ENCODE assay signal across 24 cellular contexts in the genomic region with DNA sequence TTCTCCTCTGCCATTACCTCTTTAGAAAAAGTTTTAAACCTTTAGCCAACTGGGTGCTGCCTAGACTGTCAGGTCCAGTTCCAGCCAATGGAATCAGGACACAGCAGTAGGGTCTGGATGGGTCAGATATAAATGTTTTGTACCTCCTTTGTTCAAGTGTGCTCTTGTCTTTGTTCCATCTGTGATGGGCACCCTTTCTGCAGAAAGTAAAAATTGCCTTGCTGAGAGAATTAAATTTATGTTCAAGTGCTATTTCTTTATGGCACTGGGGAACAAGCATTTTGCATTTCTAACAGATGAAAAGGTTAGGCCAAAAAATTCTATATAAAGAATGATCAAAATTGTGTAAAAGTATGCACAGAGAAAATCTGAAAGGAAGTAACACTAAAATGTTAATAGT. TPM values are rescaled to one million over a fixed set of nuclear protein-coding genes. Genes with fewer than 3 reads are reported as not detected.
A peak's percentile ranks its signal among the peaks of the same experiment; 100 is the strongest.
DNase-seq lines count a peak whose midpoint lies in the region; ATAC-seq, FAIRE-seq and TF ChIP-seq lines count a peak whose summit lies in the region.
"Had no signal": no experiment of that assay in that cellular context is flagged by ENCODE, and none has a peak within 500 bp of the region (broad histone marks: within the 10 kb centered on the region; RNA-seq: fewer than 3 reads in every experiment).

No MANE protein-coding gene starts in this region.

- CTCF ChIA-PET in K562 (lab: Yijun Ruan, JAX; ENCODE audit: low intra/inter-chr PET ratio), result no interaction called here

- no peak overlapping the region for H3K4me2 ChIP-seq in K562 (ENCODE audit: insufficient read depth, low read length)

- no peak for TF ChIP-seq RAD21 in K562 (CRISPR knock-in tag; conservative IDR thresholded peaks at IDR 0.05 in 1 of 2, IDR thresholded peaks at IDR 0.05 in 1 of 2)

- no peak overlapping the region for H3K4me3 Mint-ChIP-seq in endodermal cell
- H3K4me3 Mint-ChIP-seq: CD4-positive, alpha-beta memory T cell had no signal

- no peak for TF ChIP-seq EP300 in K562 (IDR thresholded peaks at IDR 0.05; ENCODE audit: low read length)

- FAIRE-seq in K562 (lab: Jason Lieb, UNC) (no peak), urothelium cell line (lab: Jason Lieb, UNC) (peak; percentile 23)
- FAIRE-seq: GM12891, GM18507, H54 had no signal

- H3K36me3 ChIP-seq in K562 (ENCODE audit: control insufficient read depth, insufficient read depth, low read length) (no peaks in the 10 kb centered on the region), endodermal cell (ENCODE audit: control insufficient read depth, insufficient read depth, low read length) (no peaks in the 10 kb centered on the region)
- H3K36me3 ChIP-seq: HAP-1 had no signal

- H4K20me1 ChIP-seq in K562 (replicated peaks; ENCODE audit: control insufficient read depth, insufficient read depth, low read length), result no peaks in the 10 kb centered on the region

- no peak overlapping the region for H3K27ac ChIP-seq in K562 (ENCODE audit: extremely low read depth, low read depth, low read length)
- no peak overlapping the region for H3K27ac ChIP-seq in endodermal cell (ENCODE audit: low read depth, low read length)

- H3K79me2 ChIP-seq in K562 (ENCODE audit: control insufficient read depth, insufficient read depth, low read length), result no peaks in the 10 kb centered on the region

- no peak for TF ChIP-seq POLR2A in K562 (conservative IDR thresholded peaks at IDR 0.05)

- peaks cover 7% of the 10 kb centered on the region for H3K9me3 Mint-ChIP-seq in endodermal cell

- H2AFZ ChIP-seq in K562 (ENCODE audit: low read depth, low read length), result no peak overlapping the region

- TF ChIP-seq CTCF in K562 (IDR thresholded peaks at IDR 0.05 in 2 of 3, conservative IDR thresholded peaks at IDR 0.05 in 1 of 3; ENCODE audit: insufficient read depth in 2 of 3, low read depth in 1 of 3, low read length in 3 of 3), result no peak
- TF ChIP-seq CTCF in endodermal cell (conservative IDR thresholded peaks at IDR 0.05), result no peak

- H3K4me1 Mint-ChIP-seq in endodermal cell, result peaks cover 5% of the 10 kb centered on the region
- H3K4me1 Mint-ChIP-seq: CD4-positive, alpha-beta memory T cell had no signal

- H3K4me1 ChIP-seq in K562 (replicated peaks in 1 of 2; ENCODE audit: control insufficient read depth in 2 of 2, insufficient read depth in 2 of 2, low read length in 2 of 2), result no peaks in the 10 kb centered on the region; a peak in 2 of 5 replicates
- H3K4me1 ChIP-seq in endodermal cell (ENCODE audit: control insufficient read depth, insufficient read depth, low read length), result no peaks in the 10 kb centered on the region
- H3K4me1 ChIP-seq: HAP-1 had no signal

- H3K9me3 ChIP-seq in K562 (replicated peaks; ENCODE audit: control insufficient read depth, insufficient read depth, low read depth, low read length), result no peaks in the 10 kb centered on the region
- H3K9me3 ChIP-seq in endodermal cell (ENCODE audit: control insufficient read depth, low read length), result no peaks in the 10 kb centered on the region
- H3K9me3 ChIP-seq: HAP-1 had no signal

- H3K9ac ChIP-seq in K562 (ENCODE audit: insufficient read depth in 1 of 2, low read depth in 2 of 2, low read length in 2 of 2) (no peak overlapping the region), endodermal cell (ENCODE audit: extremely low read depth, low read length, poor library complexity, severe bottlenecking) (no peak overlapping the region)

- ATAC-seq in K562 (no peak), HG02973 (IDR thresholded peaks at IDR 0.05; ENCODE audit: unreplicated experiment) (no peak)

- POLR2A ChIA-PET in K562 (lab: Yijun Ruan, JAX), result interaction anchor here (0.6 to 1.0 kb wide), 2 partner anchors 9 to 11 kb away, joined by 3 read pairs; no protein-coding TSS in a partner anchor

- no TSS peak for BruUV-seq in K562 (replicated peaks; lab: Mats Ljungman, UMichigan)

- no peaks in the 10 kb centered on the region for H3K36me3 Mint-ChIP-seq in endodermal cell (ENCODE audit: low read depth)

- H3K4me3 ChIP-seq in K562, result no peak overlapping the region
- no peak overlapping the region for H3K4me3 ChIP-seq in endodermal cell (ENCODE audit: low read length)
- H3K4me3 ChIP-seq: HAP-1 had no signal

- intact Hi-C loops in K562 (cut with micrococcal nuclease), result no loop called here

- no peaks in the 10 kb centered on the region for H3K9me1 ChIP-seq in K562 (ENCODE audit: control insufficient read depth, insufficient read depth, low read length)

- no peak overlapping the region for H3K27ac Mint-ChIP-seq in endodermal cell
- H3K27ac Mint-ChIP-seq: CD4-positive, alpha-beta memory T cell had no signal

- DNase-seq in SKM-1 (lab: John Stamatoyannopoulos, UW; ENCODE audit: unreplicated experiment) (peak; percentile 35), SKM-1 treated with dmso at 0.1 percent for 144 hours (lab: John Stamatoyannopoulos, UW; ENCODE audit: unreplicated experiment) (no peak), KBM-7 (peak; percentile 50), K562 (ENCODE audit: extremely low read depth in 1 of 4, low spot score in 3 of 4) (no peak), urothelium cell line (ENCODE audit: low spot score) (no peak), endodermal cell (no peak)
- DNase-seq: C1 segment of cervical spinal cord; Calu3; CD4-positive, alpha-beta memory T cell; COR-L47; DMS53; DMS79 treated with DMSO at 0.1 percent for 48 hours; GF-D8; GOT3 had no signal

- H3K27me3 ChIP-seq in K562 (ENCODE audit: control insufficient read depth in 2 of 2, insufficient read depth in 2 of 2, low read length in 2 of 2), result peaks cover 0 to 7% of the 10 kb centered on the region in 2 experiments; a peak in 1 of 5 replicates
- no peaks in the 10 kb centered on the region for H3K27me3 ChIP-seq in endodermal cell (ENCODE audit: control insufficient read depth, insufficient read depth, low read length, poor library complexity, severe bottlenecking)

- in situ Hi-C loops in KBM-7 (cut with MboI; ENCODE audit: low pct_unique_long_range_greater_than_20kb, low sequenced_read_pairs) (no loop called here), K562 (cut with MboI) (no loop called here)

- H3K27me3 Mint-ChIP-seq in endodermal cell (ENCODE audit: insufficient read depth), result no peaks in the 10 kb centered on the region
- H3K27me3 Mint-ChIP-seq: CD4-positive, alpha-beta memory T cell had no signal

RNA-seq across cellular contexts. Expression of a gene that starts 5.2 kb away (rescaled TPM):
- total RNA-seq in K562 (2011; cell fraction: chromatin; rRNA removed; ENCODE audit: low replicate concordance), result not detected in 2 replicates
- not detected in 2 replicates for total RNA-seq in K562 (2011; cell fraction: nucleolus; rRNA removed)
- not detected in 2 replicates for total RNA-seq in K562 (2011; cell fraction: nucleoplasm; rRNA removed)
- total RNA-seq in K562 (2014; rRNA removed) (not detected in 2 replicates), K562 (2014; rRNA removed; fragmentation: Illumina TruSeq; extraction: Trizol) (not detected in 2 replicates), K562 (2015; rRNA removed; fragmentation: Illumina TruSeq; extraction: Trizol) (not detected in 2 replicates), K562 (2021) (8.0 and 8.7 TPM in 2 replicates), endodermal cell (1 to 10 TPM; 3.9 to 9.5 TPM)
- polyA plus RNA-seq in K562 (2011; rRNA removed) (not detected in 2 replicates), K562 (2014; fragmentation: Illumina TruSeq; extraction: Trizol) (not detected in 2 replicates), K562 (2014; fragmentation: Nextera tagmentation; extraction: Ambion mirVana) (under 1 TPM in 1 of 2 experiments, not detected in 1; 0.04 TPM), K562 (2014; rRNA removed) (not detected in 2 replicates)
- polyA plus RNA-seq in K562 (2011; cell fraction: cytosol; rRNA removed), result not detected in 2 replicates
- polyA plus RNA-seq in K562 (2011; cell fraction: nucleus; rRNA removed), result 0.13 TPM in 1 of 2 replicates, not detected in the other
- polyA plus RNA-seq in K562 (2012), result 0.03 TPM in 1 of 2 replicates, not detected in the other
- not detected in 2 replicates for polyA minus RNA-seq in K562 (2011; rRNA and poly(A)+ RNA removed)
- polyA minus RNA-seq in K562 (2011; cell fraction: cytosol; rRNA and poly(A)+ RNA removed), result 6.0 TPM in 1 of 2 replicates, not detected in the other
- not detected in 2 replicates for polyA minus RNA-seq in K562 (2011; cell fraction: nucleus; rRNA and poly(A)+ RNA removed)
- 15.7 TPM for polyA plus RNA-seq in endodermal cell (2013, experiment 1 of 2)
- polyA plus RNA-seq in endodermal cell (2013, experiment 2 of 2), result 11.9 TPM
- total RNA-seq: A172; A673; Calu3; CD4-positive, alpha-beta memory T cell; Daoy; G401 had no signal
- polyA plus RNA-seq: BJ; CD4-positive, alpha-beta memory T cell had no signal

RNA-seq across cellular contexts. Expression of a gene that starts 13.9 kb away (rescaled TPM):
- not detected in 2 replicates for total RNA-seq in K562 (2011; cell fraction: chromatin; rRNA removed; ENCODE audit: low replicate concordance)
- not detected in 2 replicates for total RNA-seq in K562 (2011; cell fraction: nucleolus; rRNA removed)
- not detected in 2 replicates for total RNA-seq in K562 (2011; cell fraction: nucleoplasm; rRNA removed)
- total RNA-seq in K562 (2014; rRNA removed) (not detected in 2 replicates), K562 (2014; rRNA removed; fragmentation: Illumina TruSeq; extraction: Trizol) (not detected in 2 replicates), K562 (2015; rRNA removed; fragmentation: Illumina TruSeq; extraction: Trizol) (not detected in 2 replicates), K562 (2021) (not detected in 2 replicates), endodermal cell (under 1 TPM in 1 of 2 donors, not detected in 1; 0.69 TPM)
- polyA plus RNA-seq in K562 (2011; rRNA removed) (not detected in 2 replicates), K562 (2014; fragmentation: Illumina TruSeq; extraction: Trizol) (not detected in 2 replicates), K562 (2014; fragmentation: Nextera tagmentation; extraction: Ambion mirVana) (under 1 TPM in 1 of 2 experiments, not detected in 1; 0.07 TPM), K562 (2014; rRNA removed) (not detected in 2 replicates)
- polyA plus RNA-seq in K562 (2011; cell fraction: cytosol; rRNA removed), result 0.25 TPM in 1 of 2 replicates, not detected in the other
- not detected in 2 replicates for polyA plus RNA-seq in K562 (2011; cell fraction: nucleus; rRNA removed)
- not detected in 2 replicates for polyA plus RNA-seq in K562 (2012)
- polyA minus RNA-seq in K562 (2011; rRNA and poly(A)+ RNA removed), result not detected in 2 replicates
- polyA minus RNA-seq in K562 (2011; cell fraction: cytosol; rRNA and poly(A)+ RNA removed), result not detected in 2 replicates
- polyA minus RNA-seq in K562 (2011; cell fraction: nucleus; rRNA and poly(A)+ RNA removed), result not detected in 2 replicates
- 0.21 TPM for polyA plus RNA-seq in endodermal cell (2013, experiment 1 of 2)
- not detected for polyA plus RNA-seq in endodermal cell (2013, experiment 2 of 2)
- total RNA-seq: A172; A673; Calu3; CD4-positive, alpha-beta memory T cell; Daoy; G401 had no signal
- polyA plus RNA-seq: BJ; CD4-positive, alpha-beta memory T cell had no signal

RNA-seq across cellular contexts. Expression of a gene that starts 40.6 kb away (rescaled TPM):
- 15.8 and 23.4 TPM in 2 replicates for total RNA-seq in K562 (2011; cell fraction: chromatin; rRNA removed; ENCODE audit: low replicate concordance)
- 15.8 and 17.8 TPM in 2 replicates for total RNA-seq in K562 (2011; cell fraction: nucleolus; rRNA removed)
- total RNA-seq in K562 (2011; cell fraction: nucleoplasm; rRNA removed), result 20.2 and 22.6 TPM in 2 replicates
- total RNA-seq in K562 (2014; rRNA removed) (12.7 and 15.9 TPM in 2 replicates), K562 (2014; rRNA removed; fragmentation: Illumina TruSeq; extraction: Trizol) (17.5 and 19.9 TPM in 2 replicates), K562 (2015; rRNA removed; fragmentation: Illumina TruSeq; extraction: Trizol) (12.7 and 14.9 TPM in 2 replicates), K562 (2021) (15.3 and 17.1 TPM in 2 replicates), endodermal cell (10 to 100 TPM; 15.5 to 17.4 TPM)
- polyA plus RNA-seq in K562 (2011; rRNA removed) (9.9 and 12.2 TPM in 2 replicates), K562 (2014; fragmentation: Illumina TruSeq; extraction: Trizol) (17.8 and 18.0 TPM in 2 replicates), K562 (2014; fragmentation: Nextera tagmentation; extraction: Ambion mirVana) (1 to 10 TPM; 4.3 to 4.9 TPM), K562 (2014; rRNA removed) (12.8 and 15.7 TPM in 2 replicates)
- 9.1 and 9.7 TPM in 2 replicates for polyA plus RNA-seq in K562 (2011; cell fraction: cytosol; rRNA removed)
- polyA plus RNA-seq in K562 (2011; cell fraction: nucleus; rRNA removed), result 9.8 and 13.9 TPM in 2 replicates
- 5.7 and 9.4 TPM in 2 replicates for polyA plus RNA-seq in K562 (2012)
- 9.1 and 13.2 TPM in 2 replicates for polyA minus RNA-seq in K562 (2011; rRNA and poly(A)+ RNA removed)
- 4.6 and 9.5 TPM in 2 replicates for polyA minus RNA-seq in K562 (2011; cell fraction: cytosol; rRNA and poly(A)+ RNA removed)
- polyA minus RNA-seq in K562 (2011; cell fraction: nucleus; rRNA and poly(A)+ RNA removed), result 8.1 and 13.4 TPM in 2 replicates
- polyA plus RNA-seq in endodermal cell (2013, experiment 1 of 2), result 6.9 TPM
- polyA plus RNA-seq in endodermal cell (2013, experiment 2 of 2), result 6.6 TPM

RNA-seq across cellular contexts. Expression of a gene that starts 44.3 kb away (rescaled TPM):
- total RNA-seq in K562 (2011; cell fraction: chromatin; rRNA removed; ENCODE audit: low replicate concordance), result 23.5 and 42.9 TPM in 2 replicates
- total RNA-seq in K562 (2011; cell fraction: nucleolus; rRNA removed), result 14.0 and 14.7 TPM in 2 replicates
- total RNA-seq in K562 (2011; cell fraction: nucleoplasm; rRNA removed), result 18.0 and 21.7 TPM in 2 replicates
- total RNA-seq in K562 (2014; rRNA removed) (11.9 and 14.6 TPM in 2 replicates), K562 (2014; rRNA removed; fragmentation: Illumina TruSeq; extraction: Trizol) (22.9 and 24.0 TPM in 2 replicates), K562 (2015; rRNA removed; fragmentation: Illumina TruSeq; extraction: Trizol) (14.4 and 15.9 TPM in 2 replicates), K562 (2021) (19.9 and 21.5 TPM in 2 replicates), endodermal cell (10 to 100 TPM; 10.6 to 13.1 TPM)
- polyA plus RNA-seq in K562 (2011; rRNA removed) (25.7 and 38.0 TPM in 2 replicates), K562 (2014; fragmentation: Illumina TruSeq; extraction: Trizol) (20.0 and 23.3 TPM in 2 replicates), K562 (2014; fragmentation: Nextera tagmentation; extraction: Ambion mirVana) (10 to 100 TPM; 22.3 to 26.9 TPM), K562 (2014; rRNA removed) (19.9 and 21.9 TPM in 2 replicates)
- polyA plus RNA-seq in K562 (2011; cell fraction: cytosol; rRNA removed), result 15.0 and 22.2 TPM in 2 replicates
- polyA plus RNA-seq in K562 (2011; cell fraction: nucleus; rRNA removed), result 11.2 and 12.1 TPM in 2 replicates
- 12.0 and 15.4 TPM in 2 replicates for polyA plus RNA-seq in K562 (2012)
- 20.4 and 23.6 TPM in 2 replicates for polyA minus RNA-seq in K562 (2011; rRNA and poly(A)+ RNA removed)
- 8.6 and 12.0 TPM in 2 replicates for polyA minus RNA-seq in K562 (2011; cell fraction: cytosol; rRNA and poly(A)+ RNA removed)
- 8.8 and 17.0 TPM in 2 replicates for polyA minus RNA-seq in K562 (2011; cell fraction: nucleus; rRNA and poly(A)+ RNA removed)
- polyA plus RNA-seq in endodermal cell (2013, experiment 1 of 2), result 9.8 TPM
- 9.8 TPM for polyA plus RNA-seq in endodermal cell (2013, experiment 2 of 2)

RNA-seq across cellular contexts. Expression of a gene that starts 44.5 kb away (rescaled TPM):
- total RNA-seq in K562 (2011; cell fraction: chromatin; rRNA removed; ENCODE audit: low replicate concordance), result 206 and 282 TPM in 2 replicates
- 127 and 144 TPM in 2 replicates for total RNA-seq in K562 (2011; cell fraction: nucleolus; rRNA removed)
- 116 and 134 TPM in 2 replicates for total RNA-seq in K562 (2011; cell fraction: nucleoplasm; rRNA removed)
- 60.2 and 63.7 TPM in 2 replicates for total RNA-seq in K562 (2014; rRNA removed)
- total RNA-seq in K562 (2014; rRNA removed; fragmentation: Illumina TruSeq; extraction: Trizol), result 30.1 and 32.8 TPM in 2 replicates
- total RNA-seq in K562 (2015; rRNA removed; fragmentation: Illumina TruSeq; extraction: Trizol), result 39.6 and 43.5 TPM in 2 replicates
- 54.8 and 76.8 TPM in 2 replicates for total RNA-seq in K562 (2021)
- polyA plus RNA-seq in K562 (2011; rRNA removed), result 31.2 and 45.2 TPM in 2 replicates
- 38.9 and 39.4 TPM in 2 replicates for polyA plus RNA-seq in K562 (2011; cell fraction: cytosol; rRNA removed)
- polyA plus RNA-seq in K562 (2011; cell fraction: nucleus; rRNA removed), result 221 and 229 TPM in 2 replicates
- polyA plus RNA-seq in K562 (2012), result 53.2 and 74.0 TPM in 2 replicates
- polyA plus RNA-seq in K562 (2014; fragmentation: Illumina TruSeq; extraction: Trizol), result 40.8 and 45.3 TPM in 2 replicates
- 1 to 10 TPM; 2.8 to 4.6 TPM for polyA plus RNA-seq in K562 (2014; fragmentation: Nextera tagmentation; extraction: Ambion mirVana)
- 43.3 and 60.5 TPM in 2 replicates for polyA plus RNA-seq in K562 (2014; rRNA removed)
- polyA minus RNA-seq in K562 (2011; rRNA and poly(A)+ RNA removed), result 66.8 and 81.1 TPM in 2 replicates
- polyA minus RNA-seq in K562 (2011; cell fraction: cytosol; rRNA and poly(A)+ RNA removed), result 46.6 and 58.3 TPM in 2 replicates
- polyA minus RNA-seq in K562 (2011; cell fraction: nucleus; rRNA and poly(A)+ RNA removed), result 57.4 and 69.6 TPM in 2 replicates
- total RNA-seq in endodermal cell, result 10 to 100 TPM; 66.9 to 80.1 TPM
- 49.3 TPM for polyA plus RNA-seq in endodermal cell (2013, experiment 1 of 2)
- 42.3 TPM for polyA plus RNA-seq in endodermal cell (2013, experiment 2 of 2)

Comparison
In these comparisons a context has a peak if more than half of its experiments do, and no peak if none do; other contexts are left out.
1. DNase-seq: peak in SKM-1 (single experiment) and KBM-7 (single experiment); none in SKM-1 treated with dmso at 0.1 percent for 144 hours (single experiment), K562 (0 of 4), urothelium cell line (single experiment) and endodermal cell (single experiment).